13 cellular contexts compared by ENCODE assay signal in the genomic region with DNA sequence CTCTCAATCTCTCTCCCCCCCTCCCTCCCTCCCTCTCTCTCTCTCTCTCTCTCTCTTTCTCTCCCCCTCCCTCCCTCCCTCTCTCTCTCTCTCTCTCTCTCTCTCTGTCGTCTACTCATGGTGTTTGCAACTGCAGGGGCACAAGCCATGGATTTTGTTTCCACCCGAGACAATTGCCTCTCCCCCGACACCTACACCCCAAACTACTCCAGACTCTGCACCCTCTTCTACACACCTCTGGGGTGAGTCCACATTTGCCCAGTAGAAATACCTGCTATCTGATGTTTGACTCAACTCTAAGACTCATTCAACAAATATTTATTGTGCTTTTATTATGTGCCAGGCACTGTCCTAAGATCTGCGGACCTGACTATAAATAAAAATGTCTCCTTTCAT.
DNase-seq lines count a peak whose midpoint lies in the region; ATAC-seq and TF ChIP-seq lines count a peak whose summit lies in the region.
"Had no signal": no experiment of that assay in that cellular context is flagged by ENCODE, and none has a peak within 500 bp of the region (broad histone marks: within the 10 kb centered on the region; RNA-seq: fewer than 3 reads in every experiment).

No MANE protein-coding gene starts in this region.

- ATAC-seq in GM19397 (IDR thresholded peaks at IDR 0.05; ENCODE audit: unreplicated experiment): no peak

- POLR2A ChIA-PET in RWPE1 (lab: Yijun Ruan, JAX; ENCODE audit: low non-redundant PET): interaction anchor here (0.5 kb wide), 1 partner anchor 135 kb away, joined by 5 read pairs; no protein-coding TSS in a partner anchor
- POLR2A ChIA-PET in GM10248 (lab: Yijun Ruan, JAX): interaction anchor here (0.6 kb wide), 1 partner anchor 386 kb away, joined by 4 read pairs; no protein-coding TSS in a partner anchor

- CTCF ChIA-PET in RWPE1 (lab: Yijun Ruan, JAX) (interaction anchor here (1.6 kb wide), 1 partner anchor 415 kb away, joined by 3 read pairs; no protein-coding TSS in a partner anchor), GM10248 (lab: Yijun Ruan, JAX) (interaction anchor here (0.7 to 5.1 kb wide), 13 partner anchors 9 to 492 kb away, joined by 3 to 43 read pairs (median 4); no protein-coding TSS in a partner anchor)

- no peaks in the 10 kb centered on the region for H3K9me3 ChIP-seq in neutrophil
- H3K9me3 ChIP-seq: SJCRH30 had no signal

- TF ChIP-seq CTCF in RWPE1 (conservative IDR thresholded peaks at IDR 0.05; ENCODE audit: low read depth): peak; percentile 8; the same call in 1 of the 2 replicates
- TF ChIP-seq CTCF in epithelial cell of esophagus (IDR thresholded peaks at IDR 0.05; ENCODE audit: insufficient read depth, low read depth, low read length, missing control alignments): no peak
- peak; percentile 49 for TF ChIP-seq CTCF in neutrophil (IDR thresholded peaks at IDR 0.05)
- no peak for TF ChIP-seq CTCF in GM10248 (IDR thresholded peaks at IDR 0.05; ENCODE audit: control extremely low read depth, extremely low read depth, low read depth, missing control alignments)

- H3K27me3 ChIP-seq in neutrophil: no peaks in the 10 kb centered on the region
- H3K27me3 ChIP-seq: SJCRH30 had no signal

- H3K4me3 ChIP-seq in epithelial cell of esophagus (ENCODE audit: low read length): no peak overlapping the region
- H3K4me3 ChIP-seq in neutrophil (ENCODE audit: low read depth in 1 of 2, low read length in 1 of 2): no peak overlapping the region
- H3K4me3 ChIP-seq: lung had no signal

- H3K27ac ChIP-seq in RWPE1 (no peak overlapping the region), neutrophil (no peak overlapping the region)

- H3K36me3 ChIP-seq in neutrophil: no peaks in the 10 kb centered on the region
- H3K36me3 ChIP-seq: SJCRH30 had no signal

- DNase-seq in EH (ENCODE audit: low read depth): peak; percentile 28
- peak; percentile 23 for DNase-seq in RWPE1 (ENCODE audit: low spot score)
- DNase-seq in epithelial cell of esophagus (ENCODE audit: low read depth): peak; percentile 68
- no peak for DNase-seq in GM10248 (ENCODE audit: extremely low spot score)
- no peak for DNase-seq in NCI-H526 (lab: John Stamatoyannopoulos, UW)
- DNase-seq in NCI-H1694 (lab: John Stamatoyannopoulos, UW): no peak
- DNase-seq: NCI-H524 treated with DMSO at 0.1 percent for 48 hours; stimulated activated CD4-positive, alpha-beta T cell treated with anti-CD3 and anti-CD28 coated beads, Interleukin-2, amount 100 ng/mL, for 48 hours; stimulated activated naive CD8-positive, alpha-beta T cell treated with anti-CD3 and anti-CD28 coated beads, Interleukin-15, Interleukin-2, amounts not matched to agents 100 U/mL and 50 U/mL, for 24 hours had no signal

- H3K4me1 ChIP-seq in neutrophil (ENCODE audit: control insufficient read depth in 1 of 2, insufficient read depth in 1 of 2, low read depth in 1 of 2, low read length in 1 of 2): peaks cover 4 to 5% of the 10 kb centered on the region in 2 experiments

Comparison
In these comparisons a context has a peak if more than half of its experiments do, and no peak if none do; other contexts are left out.
1. DNase-seq: peak in EH (single experiment), RWPE1 (single experiment) and epithelial cell of esophagus (single experiment); none in GM10248 (single experiment), NCI-H526 (0 of 2) and NCI-H1694 (single experiment).
2. CTCF ChIP-seq: peak in RWPE1 (single experiment) and neutrophil (single experiment); none in epithelial cell of esophagus (single experiment) and GM10248 (single experiment).